10 cellular contexts compared by ENCODE assay signal in the genomic region with DNA sequence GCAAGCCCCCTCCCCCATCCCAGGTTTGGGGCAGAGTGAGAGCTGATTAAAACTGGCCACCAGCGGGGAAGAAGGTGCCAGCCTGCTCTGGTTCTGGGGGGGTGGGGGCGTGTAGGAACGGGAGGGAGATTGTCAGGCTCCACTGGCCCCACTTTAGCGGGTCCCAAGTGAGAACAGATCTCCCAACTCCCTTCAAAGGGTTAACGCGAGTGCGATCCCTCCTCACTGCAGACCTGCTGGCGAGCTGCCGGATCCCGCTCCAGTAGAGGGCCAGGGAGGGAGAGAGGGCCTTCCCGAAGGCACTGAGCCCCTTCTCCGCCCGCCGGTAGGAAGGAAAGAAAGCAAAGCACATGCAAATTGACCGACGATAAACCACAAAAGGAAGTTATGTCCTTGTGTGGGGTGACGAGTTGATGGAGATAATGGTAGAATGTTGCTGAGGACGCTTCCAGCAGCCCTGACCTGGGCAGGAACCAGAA. TPM values are rescaled to one million over a fixed set of nuclear protein-coding genes. Genes with fewer than 3 reads are reported as not detected.
DNase-seq lines count a peak whose midpoint lies in the region; ATAC-seq and TF ChIP-seq lines count a peak whose summit lies in the region.
"Had no signal": no experiment of that assay in that cellular context is flagged by ENCODE, and none has a peak within 500 bp of the region (broad histone marks: within the 10 kb centered on the region; RNA-seq: fewer than 3 reads in every experiment).

No MANE protein-coding gene starts in this region.

- peaks cover 49% of the 10 kb centered on the region for H3K27me3 Mint-ChIP-seq in activated naive CD4-positive, alpha-beta T cell treated with anti-CD3 and anti-CD28 coated beads, Interleukin-2, amount 50 U/mL, for 24 hours
- peaks cover 38% of the 10 kb centered on the region for H3K27me3 Mint-ChIP-seq in brain

- H3K9me3 ChIP-seq in lower lobe of right lung, result no peaks in the 10 kb centered on the region
- no peaks in the 10 kb centered on the region for H3K9me3 ChIP-seq in tibial artery

- peak in 1 of 2 experiments; percentile 14 for TF ChIP-seq CTCF in brain (conservative IDR thresholded peaks at IDR 0.05)
- TF ChIP-seq CTCF in lower lobe of right lung (IDR thresholded peaks at IDR 0.05), result no peak
- TF ChIP-seq CTCF in tibial artery (IDR thresholded peaks at IDR 0.05), result no peak

- H3K27ac ChIP-seq in lower lobe of right lung (no peak overlapping the region), tibial artery (no peak overlapping the region)
- H3K27ac ChIP-seq: epithelial cell of prostate had no signal

- H3K4me3 ChIP-seq in lower lobe of right lung (peak overlapping the region; percentile 53), tibial artery (peak overlapping the region; percentile 36 to 53)

- H3K36me3 ChIP-seq in lower lobe of right lung (no peaks in the 10 kb centered on the region), tibial artery (no peaks in the 10 kb centered on the region)

- H3K9me3 Mint-ChIP-seq in activated naive CD4-positive, alpha-beta T cell treated with anti-CD3 and anti-CD28 coated beads, Interleukin-2, amount 50 U/mL, for 24 hours, result peaks cover 6% of the 10 kb centered on the region
- H3K9me3 Mint-ChIP-seq in brain, result peaks cover 0 to 4% (median 3%) of the 10 kb centered on the region in 5 experiments

- H3K4me1 Mint-ChIP-seq in activated naive CD4-positive, alpha-beta T cell treated with anti-CD3 and anti-CD28 coated beads, Interleukin-2, amount 50 U/mL, for 24 hours, result peaks cover 16% of the 10 kb centered on the region
- H3K4me1 Mint-ChIP-seq in brain, result peaks cover 47% of the 10 kb centered on the region

- H3K36me3 Mint-ChIP-seq in activated naive CD4-positive, alpha-beta T cell treated with anti-CD3 and anti-CD28 coated beads, Interleukin-2, amount 50 U/mL, for 24 hours, result peaks cover 2% of the 10 kb centered on the region
- H3K36me3 Mint-ChIP-seq in brain, result no peaks in the 10 kb centered on the region

- no peak for DNase-seq in activated naive CD4-positive, alpha-beta T cell treated with anti-CD3 and anti-CD28 coated beads, Interleukin-2, amount 50 U/mL, for 16 hours
- DNase-seq in lower lobe of right lung (no peak), tibial artery (no peak), mucosa of gallbladder (ENCODE audit: low spot score) (no peak)
- DNase-seq: CD4-positive, CD25-positive, alpha-beta regulatory T cell had no signal

- H3K27me3 ChIP-seq in lower lobe of right lung (ENCODE audit: low read depth) (peaks cover 42% of the 10 kb centered on the region), tibial artery (peaks cover 0 to 37% of the 10 kb centered on the region in 2 donors)

- no peak overlapping the region for H3K27ac Mint-ChIP-seq in activated naive CD4-positive, alpha-beta T cell treated with anti-CD3 and anti-CD28 coated beads, Interleukin-2, amount 50 U/mL, for 24 hours
- H3K27ac Mint-ChIP-seq in brain, result peak overlapping the region; percentile 86 to 97 (median 94)
- H3K27ac Mint-ChIP-seq: CD4-positive, CD25-positive, alpha-beta regulatory T cell had no signal

- ATAC-seq in lower lobe of right lung (peak in 1 of 2 donors; percentile 16), GM18520 (IDR thresholded peaks at IDR 0.05; ENCODE audit: unreplicated experiment) (no peak), GM21390 (IDR thresholded peaks at IDR 0.05; ENCODE audit: unreplicated experiment) (no peak)

- peaks cover 15% of the 10 kb centered on the region for H3K4me1 ChIP-seq in lower lobe of right lung
- peaks cover 0 to 23% (median 19%) of the 10 kb centered on the region in 4 donors for H3K4me1 ChIP-seq in tibial artery

- intact Hi-C loops in lower lobe of right lung (cut with DNase I) (no loop called here), tibial artery (cut with DNase I; ENCODE audit: low total_unique reads) (no loop called here)

- peak overlapping the region; percentile 84 for H3K4me3 Mint-ChIP-seq in activated naive CD4-positive, alpha-beta T cell treated with anti-CD3 and anti-CD28 coated beads, Interleukin-2, amount 50 U/mL, for 24 hours
- H3K4me3 Mint-ChIP-seq in brain, result peak overlapping the region; percentile 93 to 99 (median 95)

RNA-seq across cellular contexts. Expression of a gene that starts 1.3 kb away (rescaled TPM):
- 3.0 TPM for polyA plus RNA-seq in brain (ENCODE audit: insufficient read depth, low read depth, low replicate concordance)
- total RNA-seq in lower lobe of right lung (2.6 TPM), mucosa of gallbladder (14.6 TPM)
- total RNA-seq: CD4-positive, CD25-positive, alpha-beta regulatory T cell had no signal
- polyA plus RNA-seq: CD4-positive, CD25-positive, alpha-beta regulatory T cell had no signal
